ENCODE assay signal across 8 cellular contexts in genomic region chr15:40471778-40472130, GRCh38. TPM values are rescaled to one million over a fixed set of nuclear protein-coding genes. Genes with fewer than 3 reads are reported as not detected.
DNase-seq lines count a peak whose midpoint lies in the region; ATAC-seq and TF ChIP-seq lines count a peak whose summit lies in the region.

No MANE protein-coding gene starts in this region.

- H3K27me3 ChIP-seq in DOHH2 (ENCODE audit: control insufficient read depth, low read length) (peaks cover 3% of the 10 kb centered on the region; the same call in 1 of the 2 replicates), RWPE2 (ENCODE audit: insufficient read depth, poor library complexity, severe bottlenecking) (no peaks in the 10 kb centered on the region), mononuclear cell (ENCODE audit: insufficient read depth, low read length) (no peaks in the 10 kb centered on the region)
- H3K27me3 ChIP-seq in effector memory CD4-positive, alpha-beta T cell (replicated peaks; ENCODE audit: control insufficient read depth, insufficient read depth, low read length, poor library complexity, severe bottlenecking) = no peaks in the 10 kb centered on the region

- H3K4me3 ChIP-seq in DOHH2 (ENCODE audit: low read length) (peak overlapping the region; percentile 76), HEK293 (ENCODE audit: low read depth, low read length) (peak overlapping the region; percentile 54), RWPE2 (ENCODE audit: severe bottlenecking) (peak overlapping the region; percentile 45), mononuclear cell (ENCODE audit: low read length) (peak overlapping the region; percentile 60)
- H3K4me3 ChIP-seq in effector memory CD4-positive, alpha-beta T cell (ENCODE audit: insufficient read depth, low read depth, low read length, poor library complexity, severe bottlenecking) = peak overlapping the region; percentile 78

- CTCF ChIA-PET in HEK293 (lab: Yijun Ruan, JAX) = no interaction called here

- POLR2A ChIA-PET in HEK293 (lab: Yijun Ruan, JAX) = no interaction called here

- H3K9me3 ChIP-seq in DOHH2 (ENCODE audit: control insufficient read depth, insufficient read depth, low read length) (no peaks in the 10 kb centered on the region), HEK293 (ENCODE audit: control insufficient read depth, insufficient read depth, low read depth, low read length) (no peaks in the 10 kb centered on the region), RWPE2 (ENCODE audit: severe bottlenecking) (no peaks in the 10 kb centered on the region), mononuclear cell (ENCODE audit: low read depth, low read length) (no peaks in the 10 kb centered on the region)
- no peaks in the 10 kb centered on the region for H3K9me3 ChIP-seq in effector memory CD4-positive, alpha-beta T cell (ENCODE audit: control insufficient read depth, low read length)

- H3K4me1 ChIP-seq in DOHH2 (ENCODE audit: control insufficient read depth, low read length) (peaks cover 15% of the 10 kb centered on the region), HEK293 (ENCODE audit: control insufficient read depth, insufficient read depth, low read length) (no peaks in the 10 kb centered on the region), RWPE2 (ENCODE audit: insufficient read depth, poor library complexity, severe bottlenecking) (peaks cover 6% of the 10 kb centered on the region), mononuclear cell (ENCODE audit: insufficient read depth, low read length) (peaks cover 21% of the 10 kb centered on the region)
- H3K4me1 ChIP-seq in effector memory CD4-positive, alpha-beta T cell (ENCODE audit: control insufficient read depth, insufficient read depth, low read length, poor library complexity, severe bottlenecking) = peaks cover 10% of the 10 kb centered on the region

- H3F3A ChIP-seq in DOHH2 (ENCODE audit: control insufficient read depth, insufficient read depth) = peaks cover 14% of the 10 kb centered on the region

- TF ChIP-seq CTCF in DOHH2 (IDR thresholded peaks at IDR 0.05; ENCODE audit: low read depth, low read length, poor library complexity, severe bottlenecking) = no peak
- TF ChIP-seq CTCF in HEK293 (tag by site-specific recombination; IDR thresholded peaks at IDR 0.05) = no peak; the same call in 1 of the 2 replicates
- no peak for TF ChIP-seq CTCF in RWPE2 (IDR thresholded peaks at IDR 0.05; ENCODE audit: poor library complexity, severe bottlenecking)

- ATAC-seq in RWPE2 (ENCODE audit: low read depth) = peak; percentile 39

- peak overlapping the region; percentile 90 for H3K4me2 ChIP-seq in DOHH2 (ENCODE audit: low read length)

- H3K27ac ChIP-seq in DOHH2 (ENCODE audit: low read depth, low read length) = no peak overlapping the region
- no peak overlapping the region; the same call in 1 of the 2 replicates for H3K27ac ChIP-seq in HEK293 (ENCODE audit: extremely low read depth, low read depth, low read length)
- peak overlapping the region; percentile 64 for H3K27ac ChIP-seq in RWPE2 (ENCODE audit: poor library complexity, severe bottlenecking)
- H3K27ac ChIP-seq in effector memory CD4-positive, alpha-beta T cell (ENCODE audit: insufficient read depth, low read length, poor library complexity, severe bottlenecking) = peak overlapping the region; percentile 57

- H3K9me2 ChIP-seq in DOHH2 (replicated peaks; ENCODE audit: control insufficient read depth, low read length) = no peaks in the 10 kb centered on the region

- H3K36me3 ChIP-seq in DOHH2 (ENCODE audit: control insufficient read depth, low read length) = 0 out of 2 replicates have a peak, but pooled peaks cover 3% of the 10 kb centered on the region
- peaks cover 0 to 10% of the 10 kb centered on the region in 2 experiments; a peak in 1 of 3 replicates for H3K36me3 ChIP-seq in HEK293 (ENCODE audit: control insufficient read depth in 2 of 2, insufficient read depth in 1 of 2, low read length in 2 of 2)
- no peaks in the 10 kb centered on the region for H3K36me3 ChIP-seq in RWPE2 (ENCODE audit: low read depth)
- H3K36me3 ChIP-seq in effector memory CD4-positive, alpha-beta T cell (ENCODE audit: control insufficient read depth, insufficient read depth, low read length) = no peaks in the 10 kb centered on the region

- H3K79me2 ChIP-seq in DOHH2 (ENCODE audit: control insufficient read depth, low read length) = peaks cover 3% of the 10 kb centered on the region; the same call in 1 of the 2 replicates

- H4K20me1 ChIP-seq in DOHH2 (ENCODE audit: control insufficient read depth, insufficient read depth, low read depth, low read length) = no peaks in the 10 kb centered on the region

- DNase-seq in RWPE2 (ENCODE audit: low spot score) = no peak
- DNase-seq in effector memory CD4-positive, alpha-beta T cell = no peak
- DNase-seq in middle frontal gyrus (ENCODE audit: extremely low spot score, low spot score) = no peak
- DNase-seq in NCI-H345 (lab: John Stamatoyannopoulos, UW) = no peak
- DNase-seq in activated gamma-delta T cell (lab: John Stamatoyannopoulos, UW) = no peak

TF ChIP-seq in HEK293, 187 proteins besides CTCF, POLR2A, EP300 and RAD21:
- no peak for TF ChIP-seq KLF9 (tag by site-specific recombination; IDR thresholded peaks at IDR 0.05; ENCODE audit: low read depth)
- no peak for TF ChIP-seq TCF7L2 (IDR thresholded peaks at IDR 0.05; ENCODE audit: borderline replicate concordance, low read depth, low read length)
- TF ChIP-seq KLF7 (tag by site-specific recombination; IDR thresholded peaks at IDR 0.05; ENCODE audit: borderline replicate concordance) = no peak
- 0 out of 2 replicates have a peak, but pooled peaks have one; percentile 18 for TF ChIP-seq ZBTB8A (tag by site-specific recombination; IDR thresholded peaks at IDR 0.05)
- TF ChIP-seq SCRT2 (tag by site-specific recombination; IDR thresholded peaks at IDR 0.05) = peak; percentile 86
- TF ChIP-seq ZNF624 (tag by site-specific recombination; IDR thresholded peaks at IDR 0.05) = no peak
- TF ChIP-seq PRDM4 (tag by site-specific recombination; IDR thresholded peaks at IDR 0.05) = no peak
- TF ChIP-seq ZNF211 (tag by site-specific recombination; IDR thresholded peaks at IDR 0.05; ENCODE audit: low read depth) = no peak
- peak; percentile 67 for TF ChIP-seq ZNF335 (tag by site-specific recombination; conservative IDR thresholded peaks at IDR 0.05)
- TF ChIP-seq ZNF664 (tag by site-specific recombination; IDR thresholded peaks at IDR 0.05) = no peak

RNA-seq across cellular contexts. Expression of gene CHST14, which starts 1.0 kb away (rescaled TPM):
- 3.9 TPM for total RNA-seq in mononuclear cell

RNA-seq across cellular contexts. Expression of gene BAHD1, which starts 31.0 kb away (rescaled TPM):
- total RNA-seq in mononuclear cell = 13.9 TPM

Comparison
In these comparisons a context has a peak if more than half of its experiments do, and no peak if none do; other contexts are left out.
1. H3K27ac ChIP-seq: peak in RWPE2 (single experiment) and effector memory CD4-positive, alpha-beta T cell (single experiment); none in DOHH2 (single experiment) and HEK293 (single experiment).
2. Peak in every context shown above with its lines, with median percentiles within 50 percentile points of each other: H3K4me3 ChIP-seq.